8 cellular contexts compared by ENCODE assay signal in genomic region chr10:100370976-100371706, GRCh38. TPM values are rescaled to one million over a fixed set of nuclear protein-coding genes. Genes with fewer than 3 reads are reported as not detected.
A peak's percentile ranks its signal among the peaks of the same experiment; 100 is the strongest.
DNase-seq lines count a peak whose midpoint lies in the region; ATAC-seq and TF ChIP-seq lines count a peak whose summit lies in the region.

No MANE protein-coding gene starts in this region.

- H3K9me2 ChIP-seq in HCT116 (ENCODE audit: insufficient read depth), result no peaks in the 10 kb centered on the region

- H3K9ac ChIP-seq in HCT116 (ENCODE audit: low read length), result peak overlapping the region; percentile 66

- H3K79me2 ChIP-seq in HCT116 (ENCODE audit: insufficient read depth, low read length), result peaks cover 17% of the 10 kb centered on the region

- peak overlapping the region; percentile 79 for H3K4me2 ChIP-seq in HCT116 (ENCODE audit: low read length)

- H3K4me3 ChIP-seq in HCT116 (replicated peaks in 1 of 2; ENCODE audit: low read depth in 1 of 2, low read length in 2 of 2) (peak overlapping the region; percentile 23 to 46), transverse colon (no peak overlapping the region)

- CTCF ChIA-PET in HCT116 (lab: Charles Lee), result interaction anchor here (0.8 to 2.3 kb wide), 7 partner anchors 9 to 525 kb away, joined by 3 to 14 read pairs (median 4); partner anchors contain the start of gene SCD

- H3K27ac ChIP-seq in HCT116 (ENCODE audit: low read depth, low read length), result peak overlapping the region; percentile 99
- peak overlapping the region; percentile 93 to 99 (median 98) for H3K27ac ChIP-seq in transverse colon

- TF ChIP-seq RAD21 in HCT116 (IDR thresholded peaks at IDR 0.05; ENCODE audit: low read depth), result no peak

- H3K36me3 ChIP-seq in HCT116 (ENCODE audit: control insufficient read depth in 1 of 2, insufficient read depth in 2 of 2, low read length in 2 of 2) (no peaks in the 10 kb centered on the region), transverse colon (no peaks in the 10 kb centered on the region)

- in situ Hi-C loops in transverse colon (cut with MboI; ENCODE audit: low pct_ligation_motif_present in 1 of 4, low pct_unique_long_range_greater_than_20kb in 1 of 4, low sequenced_read_pairs in 3 of 4), result no loop called here

- DNase-seq in HCT116 (ENCODE audit: low read depth, low spot score) (peak; percentile 93), SIG-M5 treated with dmso at 0.1 percent for 504 hours (lab: John Stamatoyannopoulos, UW; ENCODE audit: unreplicated experiment) (peak; percentile 85), globus pallidus (ENCODE audit: low spot score) (peak; percentile 92), omental fat pad (ENCODE audit: low spot score) (peak; percentile 35), transverse colon (peak; percentile 91), NCI-H2081 treated with DMSO at 0.1 percent for 48 hours (lab: John Stamatoyannopoulos, UW) (no peak)
- peak; percentile 48 for DNase-seq in activated naive CD4-positive, alpha-beta T cell treated with anti-CD3 and anti-CD28 coated beads, Interleukin-2, amount 50 U/mL, for 16 hours

- POLR2A ChIA-PET in HCT116 (lab: Charles Lee), result interaction anchor here (0.9 to 3.9 kb wide), 10 partner anchors 9 to 61 kb away, joined by 3 to 42 read pairs (median 5); partner anchors contain the start of gene SCD

- peaks cover 80 to 90% of the 10 kb centered on the region in 2 experiments for H3K4me1 ChIP-seq in HCT116 (ENCODE audit: control insufficient read depth in 1 of 2, insufficient read depth in 2 of 2, low read length in 2 of 2)
- peaks cover 6 to 71% (median 46%) of the 10 kb centered on the region in 4 donors for H3K4me1 ChIP-seq in transverse colon

- TF ChIP-seq POLR2A in HCT116 (IDR thresholded peaks at IDR 0.05; ENCODE audit: borderline replicate concordance, extremely low read depth, insufficient read depth, insufficient read length), result no peak
- peak; percentile 82 for TF ChIP-seq POLR2A in transverse colon (IDR thresholded peaks at IDR 0.05)

- no peak for TF ChIP-seq EP300 in transverse colon (IDR thresholded peaks at IDR 0.05; ENCODE audit: low read depth)

- RAD21 ChIA-PET in HCT116 (lab: Charles Lee; ENCODE audit: low non-redundant PET in 1 of 2, low total read pairs in 2 of 2, uncharacterized antibody in 2 of 2, unreplicated experiment in 2 of 2), result interaction anchor here (1.0 to 2.3 kb wide), 5 partner anchors 24 to 62 kb away, joined by 3 to 16 read pairs (median 4); partner anchors contain the start of gene SCD (in 2 of the 2)

- no peaks in the 10 kb centered on the region for H4K20me1 ChIP-seq in HCT116 (ENCODE audit: insufficient read depth)

- H2AFZ ChIP-seq in HCT116 (ENCODE audit: low read depth, low read length, poor library complexity, severe bottlenecking), result peak overlapping the region; percentile 3

- intact Hi-C loops in HCT116 (cut with micrococcal nuclease), result no loop called here
- intact Hi-C loops in transverse colon (cut with DNase I; ENCODE audit: low total_unique reads), result no loop called here

- ATAC-seq in HCT116 (peak; percentile 70), omental fat pad (ENCODE audit: low FRiP score) (no peak), GM18907 (IDR thresholded peaks at IDR 0.05; ENCODE audit: unreplicated experiment) (no peak)

- 30 to 34% methylated on average over 2 to 12 of the region's 12 CpGs for WGBS in transverse colon (ENCODE audit: low coverage in 1 of 2), 2 donors

- H3K27me3 ChIP-seq in HCT116 (ENCODE audit: insufficient read depth, low read length) (no peaks in the 10 kb centered on the region), transverse colon (no peaks in the 10 kb centered on the region)

- no peaks in the 10 kb centered on the region for H3K9me3 ChIP-seq in HCT116 (ENCODE audit: control insufficient read depth in 1 of 2, insufficient read depth in 1 of 2, low read depth in 1 of 2, low read length in 2 of 2)
- H3K9me3 ChIP-seq in transverse colon, result no peaks in the 10 kb centered on the region

- TF ChIP-seq CTCF in HCT116 (IDR thresholded peaks at IDR 0.05 in 2 of 3, conservative IDR thresholded peaks at IDR 0.05 in 1 of 3; ENCODE audit: borderline replicate concordance in 1 of 3, insufficient read depth in 1 of 3, low read depth in 2 of 3, low read length in 2 of 3) (no peak), omental fat pad (IDR thresholded peaks at IDR 0.05) (no peak), transverse colon (IDR thresholded peaks at IDR 0.05) (no peak)

- no TSS peak for BruUV-seq in HCT116 (replicated peaks; lab: Mats Ljungman, UMichigan)

TF ChIP-seq in HCT116, 20 proteins besides CTCF, POLR2A, EP300 and RAD21:
- no peak for TF ChIP-seq ZNF274 (IDR thresholded peaks at IDR 0.05; ENCODE audit: low read depth, low read length)
- TF ChIP-seq ZBTB33 (IDR thresholded peaks at IDR 0.05; ENCODE audit: extremely low read depth, insufficient replicate concordance, low read length), result peak; percentile 82
- no peak for TF ChIP-seq ELF1 (IDR thresholded peaks at IDR 0.05; ENCODE audit: borderline replicate concordance, low read depth)
- peak; percentile 88 for TF ChIP-seq TCF7L2 (IDR thresholded peaks at IDR 0.05; ENCODE audit: borderline replicate concordance, extremely low read depth, insufficient read depth, insufficient read length)
- TF ChIP-seq POLR2AphosphoS5 (IDR thresholded peaks at IDR 0.05; ENCODE audit: low read depth, low read length), result peak; percentile 92
- peak; percentile 12; the same call in 1 of the 2 replicates for TF ChIP-seq ZFX (IDR thresholded peaks at IDR 0.05)
- no peak for TF ChIP-seq MAX (IDR thresholded peaks at IDR 0.05)
- no peak for TF ChIP-seq CBX3 (IDR thresholded peaks at IDR 0.05; ENCODE audit: low read depth)
- TF ChIP-seq YY1 (IDR thresholded peaks at IDR 0.05; ENCODE audit: extremely low read depth, insufficient replicate concordance, low read depth, low read length), result peak; percentile 82

RNA-seq across cellular contexts. Expression of gene SCD, which starts 24.1 kb away (rescaled TPM):
- total RNA-seq in HCT116 (2021; ENCODE audit: unreplicated experiment) (652 TPM), omental fat pad (1,000 to 10,000 TPM in 1 of 4 donors, 100 to 1,000 TPM in 3; 258 to 1,217 (median 417) TPM), transverse colon (10 to 100 TPM in 3 of 4 donors, 1 to 10 TPM in 1; 9.2 to 62.1 (median 21.8) TPM)
- polyA plus RNA-seq in HCT116 (2012), result 312 and 348 TPM in 2 replicates

RNA-seq across cellular contexts. Expression of gene PKD2L1, which starts 41.1 kb away (rescaled TPM):
- total RNA-seq in HCT116 (2021; ENCODE audit: unreplicated experiment) (0.17 TPM), omental fat pad (under 1 TPM in 2 of 4 donors, not detected in 2; 0.24 to 0.37 TPM), transverse colon (1 to 10 TPM in 1 of 4 donors, under 1 TPM in 1, not detected in 2; 0.14 to 1.9 TPM)
- polyA plus RNA-seq in HCT116 (2012), result 0.09 and 0.15 TPM in 2 replicates

Comparison
In these comparisons a context has a peak if more than half of its experiments do, and no peak if none do; other contexts are left out.
1. H3K4me3 ChIP-seq: peak in HCT116 (2 of 2); none in transverse colon (0 of 4).
2. RNA of gene SCD, which starts 24.1 kb away (total RNA-seq): 652 TPM in HCT116 (single experiment) and 258 to 1,217 TPM in omental fat pad; 9.2 to 62.1 TPM in transverse colon; every median in the first group is over 4 times any median in the second.